20 cellular contexts compared by ENCODE assay signal in the genomic region with DNA sequence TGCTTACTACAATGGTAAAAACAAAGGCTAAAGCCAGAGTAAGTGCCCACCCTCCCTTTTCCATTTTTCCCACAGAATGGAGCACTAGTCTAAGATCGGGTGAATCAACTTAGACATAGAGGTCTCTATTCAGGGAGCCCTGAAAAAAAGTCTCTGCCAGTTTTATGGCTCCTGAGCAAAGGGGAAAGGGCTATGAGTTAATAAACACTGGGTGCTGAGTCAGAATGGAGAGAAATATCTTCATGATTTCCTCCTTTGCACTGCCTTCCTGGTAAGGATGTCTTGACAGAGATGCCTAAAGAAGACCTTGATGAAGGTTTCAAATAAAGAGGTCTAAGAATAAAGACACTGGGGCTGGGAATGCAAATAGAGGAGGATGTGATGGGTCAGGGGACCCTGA.
"Had no signal": no experiment of that assay in that cellular context is flagged by ENCODE, and none has a peak within 500 bp of the region (broad histone marks: within the 10 kb centered on the region; RNA-seq: fewer than 3 reads in every experiment).

No MANE protein-coding gene starts in this region.

- H3K36me3 Mint-ChIP-seq: activated naive CD8-positive, alpha-beta T cell treated with anti-CD3 and anti-CD28 coated beads for 36 hours; stimulated activated effector memory CD8-positive, alpha-beta T cell treated with anti-CD3 and anti-CD28 coated beads, Interleukin-12 subunit alpha, Interleukin-12 subunit beta, amount 100 ng/mL, for 72 hours had no signal

- H3K4me3 Mint-ChIP-seq: activated CD4-positive, alpha-beta memory T cell treated with anti-CD3 and anti-CD28 coated beads, Interleukin-2, amount 10 ng/mL, durations not matched to agents 7 days and 5 days; activated naive CD8-positive, alpha-beta T cell treated with anti-CD3 and anti-CD28 coated beads for 36 hours; neural crest cell; stimulated activated effector memory CD8-positive, alpha-beta T cell treated with anti-CD3 and anti-CD28 coated beads, Interleukin-12 subunit alpha, Interleukin-12 subunit beta, amount 100 ng/mL, for 72 hours; WTC11 had no signal

- H3K27me3 ChIP-seq: body of pancreas, colonic mucosa, esophagus muscularis mucosa, ovary had no signal

- H3K36me3 ChIP-seq: colonic mucosa, esophagus muscularis mucosa, lower lobe of right lung, ovary, thoracic aorta had no signal

- DNase-seq: activated CD4-positive, alpha-beta memory T cell treated with anti-CD3 and anti-CD28 coated beads, Interleukin-2, amount 10 ng/mL, durations not matched to agents 7 days and 5 days; activated CD4-positive, alpha-beta T cell treated with anti-CD3 and anti-CD28 coated beads for 4 hours; activated CD8-positive, alpha-beta memory T cell treated with anti-CD3 and anti-CD28 coated beads, Interleukin-2, amount 50 U/mL, for 4 hours; activated gamma-delta T cell treated with Interleukin-2 at 50 U/mL for 16 hours; activated naive CD8-positive, alpha-beta T cell treated with anti-CD3 and anti-CD28 coated beads for 36 hours; amygdala; body of pancreas; central memory CD4-positive, alpha-beta T cell; colonic mucosa; left cardiac atrium; lower lobe of right lung; midbrain; ovary; stimulated activated CD4-positive, alpha-beta T cell treated with anti-CD3 and anti-CD28 coated beads, Interleukin-12 subunit alpha, Interleukin-12 subunit beta, amount 100 ng/mL, for 4 hours; T-helper 2 cell had no signal

- H3K4me3 ChIP-seq: body of pancreas, colonic mucosa, esophagus muscularis mucosa, lower lobe of right lung, ovary, thoracic aorta had no signal

- H3K27me3 Mint-ChIP-seq: activated CD4-positive, alpha-beta memory T cell treated with anti-CD3 and anti-CD28 coated beads, Interleukin-2, amount 10 ng/mL, durations not matched to agents 7 days and 5 days; activated naive CD8-positive, alpha-beta T cell treated with anti-CD3 and anti-CD28 coated beads for 36 hours had no signal

- H3K27ac ChIP-seq: body of pancreas, colonic mucosa, esophagus muscularis mucosa, lower lobe of right lung, ovary, thoracic aorta had no signal

- ATAC-seq: body of pancreas; left cardiac atrium; lower lobe of right lung; stimulated activated effector memory CD8-positive, alpha-beta T cell treated with anti-CD3 and anti-CD28 coated beads, Interleukin-12 subunit alpha, Interleukin-12 subunit beta, amount 100 ng/mL, for 72 hours; WTC11 had no signal

- H3K27ac Mint-ChIP-seq: activated CD4-positive, alpha-beta memory T cell treated with anti-CD3 and anti-CD28 coated beads, Interleukin-2, amount 10 ng/mL, durations not matched to agents 7 days and 5 days; activated naive CD8-positive, alpha-beta T cell treated with anti-CD3 and anti-CD28 coated beads for 36 hours; stimulated activated effector memory CD8-positive, alpha-beta T cell treated with anti-CD3 and anti-CD28 coated beads, Interleukin-12 subunit alpha, Interleukin-12 subunit beta, amount 100 ng/mL, for 72 hours; WTC11 had no signal

- H3K9me3 ChIP-seq: body of pancreas, colonic mucosa, esophagus muscularis mucosa, lower lobe of right lung, ovary, thoracic aorta had no signal

- H3K4me1 ChIP-seq: body of pancreas, colonic mucosa, esophagus muscularis mucosa, lower lobe of right lung had no signal

- H3K4me1 Mint-ChIP-seq: activated CD4-positive, alpha-beta memory T cell treated with anti-CD3 and anti-CD28 coated beads, Interleukin-2, amount 10 ng/mL, durations not matched to agents 7 days and 5 days; activated naive CD8-positive, alpha-beta T cell treated with anti-CD3 and anti-CD28 coated beads for 36 hours; neural crest cell; stimulated activated effector memory CD8-positive, alpha-beta T cell treated with anti-CD3 and anti-CD28 coated beads, Interleukin-12 subunit alpha, Interleukin-12 subunit beta, amount 100 ng/mL, for 72 hours; WTC11 had no signal
